In the genomic region with DNA sequence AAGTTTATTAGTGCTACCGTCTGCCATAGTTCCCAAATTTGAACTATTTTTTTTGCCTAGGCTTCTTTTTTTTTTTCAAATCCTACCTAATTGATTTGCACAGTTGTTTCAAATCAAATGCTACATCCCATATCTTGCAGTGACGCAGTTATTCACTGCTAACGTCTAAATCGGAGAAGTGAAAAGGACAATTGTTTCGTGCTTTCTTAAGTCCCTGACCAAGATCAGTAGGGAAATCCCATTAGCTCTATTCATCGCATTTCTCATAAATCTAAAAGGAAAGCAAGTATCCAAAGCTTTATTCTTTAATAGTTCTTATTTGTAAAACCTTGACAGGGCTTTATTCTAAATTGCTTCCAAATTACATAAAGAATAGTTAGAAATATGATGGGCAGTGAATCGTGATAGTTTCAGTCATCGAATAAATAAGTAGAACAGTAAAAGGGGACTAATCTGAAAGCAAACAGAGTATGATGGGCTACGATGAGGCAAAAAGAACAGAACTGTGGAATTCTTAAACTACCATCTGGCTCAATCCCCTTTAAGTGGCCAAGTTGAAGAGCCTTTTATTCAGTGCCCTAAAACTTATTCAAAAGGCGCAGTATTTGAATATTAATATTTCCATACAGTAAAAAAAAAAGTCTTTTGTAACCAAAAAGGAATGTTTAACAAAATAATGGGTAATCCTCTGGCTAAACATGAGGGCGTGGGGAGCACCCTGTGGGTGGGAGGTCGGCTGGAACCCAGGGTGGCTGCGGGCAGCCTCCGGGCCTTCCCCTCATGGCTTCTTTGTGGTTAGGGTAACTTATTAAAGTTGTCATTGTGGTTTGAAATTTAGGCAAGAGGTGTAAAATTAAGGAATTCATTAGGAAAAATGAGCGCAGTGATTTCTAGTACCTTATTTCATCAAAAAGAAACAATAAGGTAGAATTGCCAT, we compare ENCODE assay signal across 12 cellular contexts. TPM values are rescaled to one million over a fixed set of nuclear protein-coding genes. Genes with fewer than 3 reads are reported as not detected.
DNase-seq lines count a peak whose midpoint lies in the region; TF ChIP-seq lines count a peak whose summit lies in the region.
"Had no signal": no experiment of that assay in that cellular context is flagged by ENCODE, and none has a peak within 500 bp of the region (broad histone marks: within the 10 kb centered on the region; RNA-seq: fewer than 3 reads in every experiment).

No MANE protein-coding gene starts in this region.

- DNase-seq in breast epithelium (ENCODE audit: low spot score in 2 of 2) (no peak), MCF 10A (ENCODE audit: unreplicated experiment) (no peak), adipocyte (ENCODE audit: low read depth) (peak; percentile 38), tibial artery (no peak), GOT3 (lab: John Stamatoyannopoulos, UW) (no peak), activated gamma-delta T cell (lab: John Stamatoyannopoulos, UW) (no peak), middle frontal gyrus (ENCODE audit: extremely low spot score, low spot score) (no peak)
- DNase-seq: activated T-cell treated with anti-CD3 and anti-CD28 coated beads for 4 hours, right lobe of liver, RPMI8226 had no signal

- H3K36me3 ChIP-seq in breast epithelium (no peaks in the 10 kb centered on the region), adipocyte (ENCODE audit: control insufficient read depth, insufficient read depth, low read length, severe bottlenecking) (no peaks in the 10 kb centered on the region), tibial artery (no peaks in the 10 kb centered on the region)
- H3K36me3 ChIP-seq: cardiac muscle cell, right lobe of liver had no signal

- TF ChIP-seq CTCF in breast epithelium (IDR thresholded peaks at IDR 0.05): no peak
- no peak for TF ChIP-seq CTCF in MCF 10A (IDR thresholded peaks at IDR 0.05; ENCODE audit: unreplicated experiment)
- no peak for TF ChIP-seq CTCF in tibial artery (IDR thresholded peaks at IDR 0.05)

- POLR2A ChIA-PET in MCF 10A (lab: Yijun Ruan, JAX): interaction anchor here (0.7 kb wide), 1 partner anchor 53 kb away, joined by 3 read pairs; no protein-coding TSS in a partner anchor

- H3K4me1 Mint-ChIP-seq in MCF 10A (ENCODE audit: insufficient read depth, unreplicated experiment): peaks cover 13% of the 10 kb centered on the region

- no peak for TF ChIP-seq POLR2A in breast epithelium (IDR thresholded peaks at IDR 0.05)

- no TSS peak for BruUV-seq in MCF 10A (replicated peaks; lab: Mats Ljungman, UMichigan)

- peak overlapping the region; percentile 66 for H3K9ac ChIP-seq in adipocyte (ENCODE audit: low read length)

- no peaks in the 10 kb centered on the region for H3K27me3 Mint-ChIP-seq in MCF 10A (ENCODE audit: insufficient read depth, unreplicated experiment)

- H3K27ac Mint-ChIP-seq in MCF 10A (ENCODE audit: low read depth, unreplicated experiment): no peak overlapping the region

- no peak overlapping the region for H3K4me3 Mint-ChIP-seq in MCF 10A (ENCODE audit: unreplicated experiment)

- H3K9me3 Mint-ChIP-seq in MCF 10A (ENCODE audit: unreplicated experiment): no peaks in the 10 kb centered on the region

- H3K4me3 ChIP-seq in breast epithelium (peak overlapping the region in 2 of 3 donors; percentile 4 to 23), adipocyte (ENCODE audit: low read length) (peak overlapping the region; percentile 51), tibial artery (peak overlapping the region; percentile 12 to 18)
- H3K4me3 ChIP-seq: cardiac muscle cell, right lobe of liver had no signal

- H3K27me3 ChIP-seq in breast epithelium (no peaks in the 10 kb centered on the region), adipocyte (replicated peaks; ENCODE audit: control insufficient read depth, insufficient read depth, low read length) (no peaks in the 10 kb centered on the region), layer of hippocampus (ENCODE audit: control insufficient read depth, insufficient read depth, low read length) (no peaks in the 10 kb centered on the region), tibial artery (no peaks in the 10 kb centered on the region)
- H3K27me3 ChIP-seq: cardiac muscle cell, right lobe of liver had no signal

- no peaks in the 10 kb centered on the region for H3K36me3 Mint-ChIP-seq in MCF 10A (ENCODE audit: insufficient read depth, unreplicated experiment)

- CTCF ChIA-PET in MCF 10A (lab: Yijun Ruan, JAX): interaction anchor here (0.5 kb wide), 1 partner anchor 510 kb away, joined by 6 read pairs; no protein-coding TSS in a partner anchor

- intact Hi-C loops in breast epithelium (cut with DNase I; ENCODE audit: low total_unique reads): loop anchor here (10.0 kb wide), 1 partner anchor 251 kb away; no protein-coding TSS in a partner anchor
- intact Hi-C loops in MCF 10A (cut with micrococcal nuclease): no loop called here
- intact Hi-C loops in tibial artery (cut with DNase I; ENCODE audit: low total_unique reads): loop anchor here (5.0 to 10.0 kb wide), 2 partner anchors 52 to 411 kb away; no protein-coding TSS in a partner anchor

- H3K27ac ChIP-seq in breast epithelium (peak overlapping the region; percentile 82 to 98), layer of hippocampus (ENCODE audit: low read depth, low read length) (peak overlapping the region; percentile 50), tibial artery (peak overlapping the region; percentile 94 to 98)
- H3K27ac ChIP-seq: cardiac muscle cell, right lobe of liver had no signal

- H3K4me1 ChIP-seq in breast epithelium (peaks cover 0 to 5% of the 10 kb centered on the region in 2 donors), adipocyte (ENCODE audit: control insufficient read depth, insufficient read depth, low read length) (peaks cover 23% of the 10 kb centered on the region), tibial artery (peaks cover 5 to 26% (median 21%) of the 10 kb centered on the region in 4 donors)

- H3K9me3 ChIP-seq in breast epithelium: no peaks in the 10 kb centered on the region
- H3K9me3 ChIP-seq in adipocyte (ENCODE audit: control insufficient read depth, low read length): no peaks in the 10 kb centered on the region
- no peaks in the 10 kb centered on the region for H3K9me3 ChIP-seq in tibial artery
- H3K9me3 ChIP-seq: right lobe of liver had no signal

RNA-seq across cellular contexts. Expression of a gene that starts 3.0 kb away (rescaled TPM):
- total RNA-seq in breast epithelium (100 to 1,000 TPM in 2 of 3 donors, 10 to 100 TPM in 1; 99.9 to 205 (median 131) TPM), MCF 10A (2022) (62.2 and 63.9 TPM in 2 replicates)
